Comparison of ENCODE assay signal across 15 cellular contexts in the genomic region with DNA sequence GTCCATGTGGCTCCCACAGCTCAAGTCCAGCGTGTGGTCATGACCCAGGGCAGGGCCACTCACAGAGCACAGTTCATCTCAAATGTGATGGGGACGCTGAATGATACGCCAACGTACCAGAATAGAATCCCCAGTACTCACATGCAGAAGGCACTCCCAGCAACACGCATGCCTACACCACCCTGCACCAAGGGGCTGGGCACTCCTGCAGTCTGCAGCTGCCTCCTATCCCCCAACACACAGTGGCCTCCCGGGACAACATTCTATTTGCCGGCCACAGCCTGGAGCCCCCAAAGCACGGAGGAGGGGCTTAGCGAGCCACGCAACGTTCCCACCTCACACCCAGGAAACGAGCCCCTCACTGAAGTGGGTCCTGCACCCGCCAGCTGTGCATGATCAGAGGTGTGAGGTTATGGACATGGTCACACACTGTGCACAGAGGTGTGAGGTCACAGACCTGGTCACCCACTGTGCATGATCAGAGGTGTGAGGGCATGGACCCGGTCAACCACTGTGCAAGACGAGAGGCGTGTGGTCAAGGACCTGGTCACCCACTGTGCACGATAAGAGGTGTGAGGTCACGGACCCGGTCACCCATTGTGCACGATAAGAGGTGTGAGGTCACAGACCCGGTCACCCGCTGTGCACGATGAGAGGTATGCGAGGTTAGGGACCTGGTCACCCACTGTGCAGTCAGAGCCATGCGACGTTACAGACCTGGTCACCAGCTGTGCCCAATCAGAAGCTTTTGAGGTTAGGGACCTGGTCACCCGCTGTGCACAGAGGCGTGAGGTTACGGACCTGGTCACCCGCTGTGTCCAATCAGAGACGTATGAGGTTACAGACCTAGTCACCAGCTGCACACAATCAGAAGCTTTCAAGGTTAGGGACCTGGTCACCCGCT.
DNase-seq lines count a peak whose midpoint lies in the region; ATAC-seq, FAIRE-seq and TF ChIP-seq lines count a peak whose summit lies in the region.
"Had no signal": no experiment of that assay in that cellular context is flagged by ENCODE, and none has a peak within 500 bp of the region (broad histone marks: within the 10 kb centered on the region; RNA-seq: fewer than 3 reads in every experiment).

No MANE protein-coding gene starts in this region.

- H3K27me3 ChIP-seq in H7 (ENCODE audit: control insufficient read depth, insufficient read depth, low read length), result peaks cover 50% of the 10 kb centered on the region

- H3K36me3 ChIP-seq in H7 (replicated peaks; ENCODE audit: control insufficient read depth, insufficient read depth, low read length), result no peaks in the 10 kb centered on the region

- H3K9me3 Mint-ChIP-seq in CD14-positive monocyte, result no peaks in the 10 kb centered on the region

- no peaks in the 10 kb centered on the region for H3K36me3 Mint-ChIP-seq in CD14-positive monocyte

- intact Hi-C loops in posterior vena cava (cut with DNase I), result loop anchor here in 1 of 2 donors (5.0 to 10.0 kb wide), 2 partner anchors 178 to 496 kb away; a partner anchor contains a TSS
- intact Hi-C loops in CD14-positive monocyte (cut with micrococcal nuclease), result no loop called here

- H3K4me1 Mint-ChIP-seq in CD14-positive monocyte, result peaks cover 3% of the 10 kb centered on the region

- TF ChIP-seq CTCF in CD14-positive monocyte (IDR thresholded peaks at IDR 0.05), result no peak

- no peak for ATAC-seq in GM21367 (IDR thresholded peaks at IDR 0.05; ENCODE audit: unreplicated experiment)
- ATAC-seq: Panc1 had no signal

- peak; percentile 58 for DNase-seq in H7
- DNase-seq in RCC 7860 (ENCODE audit: low spot score), result peak; percentile 20
- peak; percentile 54 for DNase-seq in iPS DF 19.7 (ENCODE audit: low read depth, low spot score)
- peak; percentile 63 for DNase-seq in posterior vena cava (ENCODE audit: low spot score)
- DNase-seq in CD14-positive monocyte (ENCODE audit: low spot score), result no peak
- DNase-seq in hepatic stellate cell (ENCODE audit: low spot score), result no peak
- DNase-seq: EL, KBM-7, NCI-H1092, NCI-H187 treated with DMSO at 0.1 percent for 48 hours, NCI-H446, NCI-H748 treated with DMSO at 0.1 percent for 48 hours, SIG-M5 had no signal

- H3K4me3 Mint-ChIP-seq in CD14-positive monocyte, result no peak overlapping the region

- peaks cover 14 to 19% (median 15%) of the 10 kb centered on the region in 3 donors for H3K27me3 Mint-ChIP-seq in CD14-positive monocyte (ENCODE audit: low read depth in 3 of 3)

- H3K4me3 ChIP-seq in H7 (ENCODE audit: insufficient read depth, low read depth, low read length), result no peak overlapping the region

- FAIRE-seq in RCC 7860 (lab: Jason Lieb, UNC), result no peak

- H3K27ac Mint-ChIP-seq in CD14-positive monocyte, result peak overlapping the region in 1 of 7 donors; percentile 6

Comparison
In these comparisons a context has a peak if more than half of its experiments do, and no peak if none do; other contexts are left out.
1. DNase-seq: peak in H7 (single experiment), RCC 7860 (single experiment), iPS DF 19.7 (single experiment) and posterior vena cava (single experiment); none in CD14-positive monocyte (single experiment) and hepatic stellate cell (single experiment).